13 cellular contexts compared by ENCODE assay signal in the genomic region with DNA sequence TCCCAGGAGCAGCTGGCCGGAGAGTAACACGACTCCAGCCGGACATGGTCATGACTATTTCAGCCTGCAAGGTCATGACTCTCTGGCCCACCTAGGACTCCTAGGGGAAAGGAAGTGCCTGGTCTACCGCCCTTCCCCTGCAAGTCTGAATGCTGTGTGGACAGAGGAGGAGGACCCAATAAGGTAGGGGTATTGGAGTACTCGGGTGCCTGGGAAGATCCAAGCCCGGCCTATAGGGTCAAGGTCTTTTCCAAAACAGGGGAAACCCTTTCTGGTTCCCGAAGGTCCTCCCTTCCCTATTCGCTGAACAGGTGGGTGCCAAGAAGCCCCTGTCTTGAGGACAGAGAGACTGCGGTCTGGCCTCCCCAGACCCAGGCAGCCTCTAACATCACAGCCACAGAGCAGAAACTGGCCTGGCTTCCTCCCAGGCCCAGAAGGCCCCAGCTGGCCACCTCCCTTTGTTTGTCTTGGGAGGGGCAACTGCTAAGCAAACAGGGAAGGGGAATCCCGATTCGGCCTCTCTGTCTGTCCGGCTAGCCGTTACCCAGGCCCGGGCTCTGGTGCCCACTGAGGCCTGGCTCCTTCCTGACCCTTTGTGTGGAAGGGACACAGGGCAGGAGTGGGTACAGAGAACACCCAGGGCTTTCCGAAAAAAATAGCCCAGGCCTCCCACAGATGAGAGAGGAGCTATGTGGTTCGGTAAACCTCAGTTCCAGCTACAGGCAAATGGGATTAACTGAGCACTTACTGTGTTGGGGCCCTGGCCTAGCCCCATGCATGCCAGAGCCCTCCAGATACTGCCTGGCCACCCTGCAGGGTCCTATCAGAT. TPM values are rescaled to one million over a fixed set of nuclear protein-coding genes. Genes with fewer than 3 reads are reported as not detected.
DNase-seq lines count a peak whose midpoint lies in the region; ATAC-seq and TF ChIP-seq lines count a peak whose summit lies in the region.
"Had no signal": no experiment of that assay in that cellular context is flagged by ENCODE, and none has a peak within 500 bp of the region (broad histone marks: within the 10 kb centered on the region; RNA-seq: fewer than 3 reads in every experiment).

No MANE protein-coding gene starts in this region.

- intact Hi-C loops in upper lobe of right lung (cut with DNase I) = no loop called here

- H3K27me3 ChIP-seq in mucosa of stomach (ENCODE audit: control insufficient read depth, insufficient read depth, low read length) (no peaks in the 10 kb centered on the region), upper lobe of right lung (no peaks in the 10 kb centered on the region)
- H3K27me3 ChIP-seq: cardiac muscle cell had no signal

- ATAC-seq in upper lobe of right lung (peak; percentile 76), HG03039 (IDR thresholded peaks at IDR 0.05; ENCODE audit: unreplicated experiment) (no peak), omental fat pad (ENCODE audit: low FRiP score) (no peak)
- ATAC-seq: activated CD8-positive, alpha-beta memory T cell treated with anti-CD3 and anti-CD28 coated beads, Interleukin-2, amount 10 ng/mL, durations not matched to agents 7 days and 5 days had no signal

- H3K9ac ChIP-seq in mucosa of stomach (ENCODE audit: low read length) = peak overlapping the region; percentile 42

- no peak overlapping the region for H3K4me3 Mint-ChIP-seq in activated naive CD4-positive, alpha-beta T cell treated with anti-CD3 and anti-CD28 coated beads, Interleukin-2, amount 10 ng/mL, durations not matched to agents 7 days and 5 days
- H3K4me3 Mint-ChIP-seq: activated CD8-positive, alpha-beta memory T cell treated with anti-CD3 and anti-CD28 coated beads, Interleukin-2, amount 10 ng/mL, durations not matched to agents 7 days and 5 days had no signal

- H3K9me3 Mint-ChIP-seq in activated naive CD4-positive, alpha-beta T cell treated with anti-CD3 and anti-CD28 coated beads, Interleukin-2, amount 10 ng/mL, durations not matched to agents 7 days and 5 days = peaks cover 5% of the 10 kb centered on the region

- peaks cover 7% of the 10 kb centered on the region for H3K27me3 Mint-ChIP-seq in activated naive CD4-positive, alpha-beta T cell treated with anti-CD3 and anti-CD28 coated beads, Interleukin-2, amount 10 ng/mL, durations not matched to agents 7 days and 5 days
- H3K27me3 Mint-ChIP-seq: activated CD8-positive, alpha-beta memory T cell treated with anti-CD3 and anti-CD28 coated beads, Interleukin-2, amount 10 ng/mL, durations not matched to agents 7 days and 5 days had no signal

- DNase-seq in activated naive CD4-positive, alpha-beta T cell treated with anti-CD3 and anti-CD28 coated beads, Interleukin-2, amount 10 ng/mL, durations not matched to agents 7 days and 5 days = no peak
- DNase-seq in activated naive CD4-positive, alpha-beta T cell (lab: John Stamatoyannopoulos, UW) = no peak
- DNase-seq in dermis microvascular lymphatic vessel endothelial cell (ENCODE audit: low read depth in 2 of 2) = peak; percentile 52 to 81
- peak; percentile 80 for DNase-seq in upper lobe of right lung
- DNase-seq in activated CD4-positive, alpha-beta T cell treated with anti-CD3 and anti-CD28 coated beads, Interleukin-2, amount 50 U/mL, for 4 hours = no peak
- DNase-seq in omental fat pad (ENCODE audit: low spot score) = no peak
- DNase-seq: activated CD8-positive, alpha-beta memory T cell treated with anti-CD3 and anti-CD28 coated beads, Interleukin-2, amount 10 ng/mL, durations not matched to agents 7 days and 5 days; NCI-H1092 treated with DMSO at 0.1 percent for 48 hours had no signal

- no peak for TF ChIP-seq CTCF in upper lobe of right lung (IDR thresholded peaks at IDR 0.05)
- no peak for TF ChIP-seq CTCF in omental fat pad (IDR thresholded peaks at IDR 0.05)

- H3K36me3 Mint-ChIP-seq in activated naive CD4-positive, alpha-beta T cell treated with anti-CD3 and anti-CD28 coated beads, Interleukin-2, amount 10 ng/mL, durations not matched to agents 7 days and 5 days = peaks cover 5% of the 10 kb centered on the region
- H3K36me3 Mint-ChIP-seq: activated CD8-positive, alpha-beta memory T cell treated with anti-CD3 and anti-CD28 coated beads, Interleukin-2, amount 10 ng/mL, durations not matched to agents 7 days and 5 days had no signal

- H3K27ac ChIP-seq in upper lobe of right lung = peak overlapping the region; percentile 78
- H3K27ac ChIP-seq: cardiac muscle cell had no signal

- H3K4me1 ChIP-seq in mucosa of stomach (ENCODE audit: control insufficient read depth, insufficient read depth, low read length) (peaks cover 37% of the 10 kb centered on the region), upper lobe of right lung (peaks cover 39% of the 10 kb centered on the region)

- H3K27ac Mint-ChIP-seq in activated naive CD4-positive, alpha-beta T cell treated with anti-CD3 and anti-CD28 coated beads, Interleukin-2, amount 10 ng/mL, durations not matched to agents 7 days and 5 days = peak overlapping the region; percentile 62
- H3K27ac Mint-ChIP-seq: activated CD8-positive, alpha-beta memory T cell treated with anti-CD3 and anti-CD28 coated beads, Interleukin-2, amount 10 ng/mL, durations not matched to agents 7 days and 5 days had no signal

- CTCF ChIA-PET in activated naive CD4-positive, alpha-beta T cell treated with anti-CD3 and anti-CD28 coated beads, Interleukin-2, amount 10 ng/mL, durations not matched to agents 7 days and 5 days (lab: Charles Lee) = interaction anchor here (1.4 kb wide), 1 partner anchor 15 kb away, joined by 3 read pairs; no protein-coding TSS in a partner anchor

- H3K9me3 ChIP-seq in mucosa of stomach (ENCODE audit: control insufficient read depth, low read length) = no peaks in the 10 kb centered on the region
- no peaks in the 10 kb centered on the region for H3K9me3 ChIP-seq in upper lobe of right lung

- peaks cover 70% of the 10 kb centered on the region for H3K4me1 Mint-ChIP-seq in activated naive CD4-positive, alpha-beta T cell treated with anti-CD3 and anti-CD28 coated beads, Interleukin-2, amount 10 ng/mL, durations not matched to agents 7 days and 5 days

- H3K4me3 ChIP-seq in mucosa of stomach (ENCODE audit: low read length) (no peak overlapping the region), upper lobe of right lung (peak overlapping the region; percentile 10)
- H3K4me3 ChIP-seq: cardiac muscle cell had no signal

- no peaks in the 10 kb centered on the region for H3K36me3 ChIP-seq in mucosa of stomach (ENCODE audit: control insufficient read depth, insufficient read depth, low read length)
- no peaks in the 10 kb centered on the region for H3K36me3 ChIP-seq in upper lobe of right lung
- H3K36me3 ChIP-seq: cardiac muscle cell had no signal

RNA-seq across cellular contexts. Expression of a gene that starts 5.3 kb away (rescaled TPM):
- total RNA-seq in dermis microvascular lymphatic vessel endothelial cell = 21.1 and 42.1 TPM in 2 replicates
- 107 TPM for total RNA-seq in upper lobe of right lung
- total RNA-seq in omental fat pad = 10 to 100 TPM; 34.7 to 70.7 (median 43.3) TPM

RNA-seq across cellular contexts. Expression of a gene that starts 30.8 kb away (rescaled TPM):
- total RNA-seq in dermis microvascular lymphatic vessel endothelial cell (25.9 and 44.5 TPM in 2 replicates), upper lobe of right lung (11.5 TPM), omental fat pad (10 to 100 TPM in 2 of 4 donors, 1 to 10 TPM in 2; 3.7 to 29.3 (median 8.7) TPM)

RNA-seq across cellular contexts. Expression of a gene that starts 35.4 kb away (rescaled TPM):
- 5.0 and 5.2 TPM in 2 replicates for total RNA-seq in dermis microvascular lymphatic vessel endothelial cell
- total RNA-seq in upper lobe of right lung = 8.7 TPM
- 10 to 100 TPM in 3 of 4 donors, 1 to 10 TPM in 1; 8.0 to 23.2 (median 11.8) TPM for total RNA-seq in omental fat pad

RNA-seq across cellular contexts. Expression of a gene that starts 46.7 kb away (rescaled TPM):
- under 0.01 TPM in 1 of 2 replicates, not detected in the other for total RNA-seq in dermis microvascular lymphatic vessel endothelial cell
- 36.4 TPM for total RNA-seq in upper lobe of right lung
- total RNA-seq in omental fat pad = 1 to 10 TPM in 3 of 4 donors, under 1 TPM in 1; 0.95 to 1.4 (median 1.2) TPM
- total RNA-seq: activated CD8-positive, alpha-beta memory T cell treated with anti-CD3 and anti-CD28 coated beads, Interleukin-2, amount 10 ng/mL, durations not matched to agents 7 days and 5 days; osteocyte; SK-MEL-5 had no signal

Comparison
In these comparisons a context has a peak if more than half of its experiments do, and no peak if none do; other contexts are left out.
1. DNase-seq: peak in dermis microvascular lymphatic vessel endothelial cell (2 of 2) and upper lobe of right lung (single experiment); none in activated naive CD4-positive, alpha-beta T cell treated with anti-CD3 and anti-CD28 coated beads, Interleukin-2, amount 10 ng/mL, durations not matched to agents 7 days and 5 days (single experiment), activated naive CD4-positive, alpha-beta T cell (0 of 4), activated CD4-positive, alpha-beta T cell treated with anti-CD3 and anti-CD28 coated beads, Interleukin-2, amount 50 U/mL, for 4 hours (0 of 2) and omental fat pad (single experiment).